ENCODE assay signal across 27 cellular contexts in genomic region chr13:89880201-89880600, GRCh38.
"Had no signal": no experiment of that assay in that cellular context is flagged by ENCODE, and none has a peak within 500 bp of the region (broad histone marks: within the 10 kb centered on the region; RNA-seq: fewer than 3 reads in every experiment).

No MANE protein-coding gene starts in this region.

- H3K4me3 Mint-ChIP-seq: mesothelial cell of epicardium; naive B cell; natural killer cell; nephron progenitor cell; stimulated activated naive B cell treated with anti-CD40 and anti-IgM and Interleukin-4, amounts not matched to agents 10 μg/mL and 1 μg/mL and 100 μg/mL, for 72 hours had no signal

- ATAC-seq: natural killer cell; pancreas; right cardiac atrium; sciatic nerve; stimulated activated naive B cell treated with anti-CD40 and anti-IgM and Interleukin-4, amounts not matched to agents 10 μg/mL and 1 μg/mL and 100 μg/mL, for 72 hours; stimulated activated naive CD8-positive, alpha-beta T cell treated with anti-CD3 and anti-CD28 coated beads, Interleukin-15, Interleukin-2, amounts not matched to agents 100 U/mL and 50 U/mL, for 24 hours had no signal

- H3K9me3 Mint-ChIP-seq: nephron progenitor cell had no signal

- FAIRE-seq: pancreas had no signal

- H3K36me3 ChIP-seq: left ventricle myocardium inferior, pancreas, prostate gland, stomach, thyroid gland, transverse colon, upper lobe of left lung, vagina had no signal

- H3K4me3 ChIP-seq: left ventricle myocardium inferior, lung, pancreas, prostate gland, skin epidermis, stomach, testis, thyroid gland, transverse colon, upper lobe of left lung, vagina had no signal

- H3K4me1 Mint-ChIP-seq: naive B cell, natural killer cell, nephron progenitor cell had no signal

- H3K4me1 ChIP-seq: left ventricle myocardium inferior, pancreas, prostate gland, stomach, testis, thyroid gland, transverse colon, upper lobe of left lung, vagina had no signal

- H3K27me3 ChIP-seq: pancreas, stomach, testis, thyroid gland, transverse colon, upper lobe of left lung, vagina had no signal

- DNase-seq: islet precursor cell; left ventricle myocardium inferior; mesendoderm; naive B cell; natural killer cell; nephron progenitor cell; nucleus accumbens; pancreas; retina; right cardiac atrium; stimulated activated CD4-positive, alpha-beta T cell treated with anti-CD3 and anti-CD28 coated beads, Interleukin-12 subunit alpha, Interleukin-12 subunit beta, amount 100 ng/mL, for 4 hours; stimulated activated CD4-positive, alpha-beta T cell treated with anti-CD3 and anti-CD28 coated beads, Interleukin-15, amount 100 ng/mL, for 24 hours; stimulated activated CD4-positive, alpha-beta T cell treated with anti-CD3 and anti-CD28 coated beads, Interleukin-2, amount 100 ng/mL, for 24 hours; stimulated activated CD4-positive, alpha-beta T cell treated with anti-CD3 and anti-CD28 coated beads, Interleukin-4, amount 100 ng/mL, for 1 hour; stimulated activated naive B cell treated with anti-CD40 and anti-IgM and Interleukin-4, amounts not matched to agents 10 μg/mL and 1 μg/mL and 100 μg/mL, for 72 hours; stimulated activated naive CD8-positive, alpha-beta T cell treated with anti-CD3 and anti-CD28 coated beads, Interleukin-15, Interleukin-2, amounts not matched to agents 100 U/mL and 50 U/mL, for 24 hours; stomach; testis; thyroid gland; transverse colon had no signal

- H3K9me3 ChIP-seq: left ventricle myocardium inferior, pancreas, prostate gland, testis, thyroid gland, transverse colon, upper lobe of left lung, vagina had no signal

- H3K27me3 Mint-ChIP-seq: naive B cell; stimulated activated naive B cell treated with anti-CD40 and anti-IgM and Interleukin-4, amounts not matched to agents 10 μg/mL and 1 μg/mL and 100 μg/mL, for 72 hours had no signal

- H3K36me3 Mint-ChIP-seq: mesothelial cell of epicardium; naive B cell; stimulated activated naive B cell treated with anti-CD40 and anti-IgM and Interleukin-4, amounts not matched to agents 10 μg/mL and 1 μg/mL and 100 μg/mL, for 72 hours had no signal

- H3K27ac ChIP-seq: left ventricle myocardium inferior, pancreas, prostate gland, skin epidermis, stomach, testis, thyroid gland, transverse colon, upper lobe of left lung, vagina had no signal

- H3K27ac Mint-ChIP-seq: mesothelial cell of epicardium; naive B cell; natural killer cell; stimulated activated naive B cell treated with anti-CD40 and anti-IgM and Interleukin-4, amounts not matched to agents 10 μg/mL and 1 μg/mL and 100 μg/mL, for 72 hours had no signal
